9 cellular contexts compared by ENCODE assay signal in genomic region chr13:49560270-49561063, GRCh38. TPM values are rescaled to one million over a fixed set of nuclear protein-coding genes. Genes with fewer than 3 reads are reported as not detected.
DNase-seq lines count a peak whose midpoint lies in the region; ATAC-seq and TF ChIP-seq lines count a peak whose summit lies in the region.
"Had no signal": no experiment of that assay in that cellular context is flagged by ENCODE, and none has a peak within 500 bp of the region (broad histone marks: within the 10 kb centered on the region; RNA-seq: fewer than 3 reads in every experiment).

No MANE protein-coding gene starts in this region.

- DNase-seq in AG09319 (ENCODE audit: extremely low read depth, low read depth) (peak; percentile 24), body of pancreas (peak; percentile 71 to 83 (median 77)), left lung (no peak), NCI-H1417 treated with DMSO at 0.1 percent for 48 hours (lab: John Stamatoyannopoulos, UW) (no peak), NOMO-1 treated with DMSO at 0.1 percent for 48 hours (lab: John Stamatoyannopoulos, UW; ENCODE audit: unreplicated experiment) (no peak)
- DNase-seq: activated naive CD4-positive, alpha-beta T cell treated with Interleukin-2 at 50 U/mL for 16 hours had no signal

- peak; percentile 12 for TF ChIP-seq CTCF in AG09319 (IDR thresholded peaks at IDR 0.05; ENCODE audit: low read depth, low read length)
- TF ChIP-seq CTCF in body of pancreas (IDR thresholded peaks at IDR 0.05), result peak in 6 of 7 experiments; percentile 9 to 55 (median 39)
- no peak for TF ChIP-seq CTCF in left lung (IDR thresholded peaks at IDR 0.05)

- peak; percentile 74 for ATAC-seq in HG02943 (IDR thresholded peaks at IDR 0.05; ENCODE audit: low read depth, unreplicated experiment)
- peak; percentile 83 for ATAC-seq in body of pancreas
- peak; percentile 84 for ATAC-seq in left lung
- ATAC-seq in HG02973 (IDR thresholded peaks at IDR 0.05; ENCODE audit: unreplicated experiment), result no peak
- ATAC-seq in GM18502 (IDR thresholded peaks at IDR 0.05; ENCODE audit: poor library complexity, unreplicated experiment), result no peak

- H3K9me3 ChIP-seq in body of pancreas, result no peaks in the 10 kb centered on the region
- H3K9me3 ChIP-seq in left lung, result no peaks in the 10 kb centered on the region

- H3K36me3 ChIP-seq in body of pancreas (replicated peaks in 1 of 2; ENCODE audit: insufficient read depth in 1 of 2, low read depth in 2 of 2) (peaks cover 0 to 9% of the 10 kb centered on the region in 2 donors), left lung (peaks cover 0 to 51% of the 10 kb centered on the region in 2 donors)

- H3K27me3 ChIP-seq in body of pancreas (no peaks in the 10 kb centered on the region), left lung (no peaks in the 10 kb centered on the region)

- H3K27ac ChIP-seq in body of pancreas (peak overlapping the region in 3 of 4 donors; percentile 57 to 69 (median 63)), left lung (no peak overlapping the region)

- intact Hi-C loops in body of pancreas (cut with DNase I) (no loop called here), left lung (cut with DNase I) (no loop called here)

- H3K4me3 ChIP-seq in body of pancreas (no peak overlapping the region), left lung (no peak overlapping the region)

- WGBS in body of pancreas, 2 donors, result 14 to 19% methylated on average over 10 of the region's 10 CpGs

- TF ChIP-seq POLR2A in body of pancreas (IDR thresholded peaks at IDR 0.05), result no peak

- H3K4me1 ChIP-seq in body of pancreas (peaks cover 24% of the 10 kb centered on the region), left lung (no peaks in the 10 kb centered on the region)

RNA-seq across cellular contexts. Expression of gene RCBTB1, which starts 24.9 kb away (rescaled TPM):
- total RNA-seq in body of pancreas (10 to 100 TPM in 1 of 2 donors, 1 to 10 TPM in 1; 6.3 to 12.2 TPM), left lung (10 to 100 TPM; 24.1 to 25.4 TPM)

Comparison
In these comparisons a context has a peak if more than half of its experiments do, and no peak if none do; other contexts are left out.
1. DNase-seq: peak in AG09319 (single experiment) and body of pancreas (4 of 4); none in left lung (0 of 2), NCI-H1417 treated with DMSO at 0.1 percent for 48 hours (single experiment) and NOMO-1 treated with DMSO at 0.1 percent for 48 hours (single experiment).
2. CTCF ChIP-seq: peak in AG09319 (single experiment) and body of pancreas (6 of 7); none in left lung (0 of 2).
3. ATAC-seq: peak in HG02943 (single experiment), body of pancreas (single experiment) and left lung (single experiment); none in HG02973 (single experiment) and GM18502 (single experiment).
4. H3K27ac ChIP-seq: peak in body of pancreas (3 of 4); none in left lung (0 of 2).